In the genomic region with DNA sequence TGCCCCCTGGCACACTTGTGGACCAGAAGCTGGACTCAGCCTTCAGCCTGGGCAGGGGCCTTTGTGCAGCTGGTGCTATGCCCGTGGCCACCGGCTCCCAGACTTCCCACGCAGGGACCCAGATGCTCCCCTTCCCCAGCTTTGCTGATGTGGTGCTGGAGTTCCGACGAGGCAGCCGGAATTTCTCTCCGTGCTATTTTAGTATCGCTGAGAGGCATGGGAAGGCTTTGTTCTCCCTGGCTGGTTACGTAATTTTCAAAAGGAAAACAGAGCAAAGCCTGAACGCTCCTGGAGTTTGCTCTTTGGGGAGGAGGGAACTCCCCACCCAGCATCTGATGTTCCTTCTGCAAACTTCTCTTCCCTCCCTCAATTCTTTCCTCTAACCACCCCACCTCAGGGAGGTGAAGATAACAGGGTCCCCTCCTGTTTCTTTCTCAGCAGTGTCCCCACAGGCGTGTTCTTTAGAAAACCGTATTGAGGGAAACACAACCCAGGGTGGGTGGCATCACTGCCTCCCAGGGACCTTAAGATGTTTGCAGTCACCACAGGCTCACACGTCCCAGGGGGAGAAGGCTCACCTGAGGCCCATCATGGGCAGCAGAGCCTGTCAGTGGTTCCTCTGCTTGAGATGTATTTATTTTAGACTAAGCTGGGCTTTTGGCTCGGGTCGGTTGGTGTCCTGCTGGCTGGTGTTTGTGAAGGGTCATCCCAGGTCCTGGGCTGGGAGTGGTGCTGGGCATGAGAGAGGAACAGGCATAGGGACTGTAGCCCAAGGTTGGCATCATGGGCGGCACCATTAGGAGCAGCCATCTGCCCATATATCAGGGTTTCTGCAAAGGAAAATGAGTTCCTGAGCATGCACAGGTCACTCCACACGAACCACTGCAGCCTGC, we compare ENCODE assay signal across 18 cellular contexts.
A peak's percentile ranks its signal among the peaks of the same experiment; 100 is the strongest.
DNase-seq lines count a peak whose midpoint lies in the region; ATAC-seq and TF ChIP-seq lines count a peak whose summit lies in the region.
"Had no signal": no experiment of that assay in that cellular context is flagged by ENCODE, and none has a peak within 500 bp of the region (broad histone marks: within the 10 kb centered on the region; RNA-seq: fewer than 3 reads in every experiment).

No MANE protein-coding gene starts in this region.

- H3K36me3 ChIP-seq in thoracic aorta, result no peaks in the 10 kb centered on the region
- H3K36me3 ChIP-seq in OCI-LY7 (ENCODE audit: insufficient read depth, low read length), result no peaks in the 10 kb centered on the region
- no peaks in the 10 kb centered on the region for H3K36me3 ChIP-seq in Peyer's patch
- H3K36me3 ChIP-seq: adrenal gland, BE2C had no signal

- no peaks in the 10 kb centered on the region for H3K36me3 Mint-ChIP-seq in osteocyte (ENCODE audit: unreplicated experiment)
- H3K36me3 Mint-ChIP-seq: immature natural killer cell; naive thymus-derived CD8-positive, alpha-beta T cell had no signal

- intact Hi-C loops in left ventricle myocardium superior (cut with micrococcal nuclease), result no loop called here
- intact Hi-C loops in OCI-LY7 (cut with micrococcal nuclease; ENCODE audit: unreplicated experiment), result no loop called here

- H3K4me3 ChIP-seq in thoracic aorta (peak overlapping the region; percentile 41), OCI-LY7 (ENCODE audit: low read depth, low read length, poor library complexity, severe bottlenecking) (no peak overlapping the region), Peyer's patch (no peak overlapping the region)
- H3K4me3 ChIP-seq: adrenal gland had no signal

- H3K4me2 ChIP-seq in OCI-LY7 (ENCODE audit: low read length), result no peak overlapping the region

- H3K9me3 ChIP-seq in thoracic aorta (no peaks in the 10 kb centered on the region), OCI-LY7 (ENCODE audit: low read length) (no peaks in the 10 kb centered on the region), Peyer's patch (no peaks in the 10 kb centered on the region)
- H3K9me3 ChIP-seq: adrenal gland, BE2C had no signal

- BruUV-seq in OCI-LY7 (replicated peaks; lab: Mats Ljungman, UMichigan), result no TSS peak

- H3K27ac ChIP-seq in thoracic aorta, result peak overlapping the region; percentile 79 to 90
- H3K27ac ChIP-seq in OCI-LY7 (ENCODE audit: low read depth, low read length, poor library complexity, severe bottlenecking), result no peak overlapping the region
- H3K27ac ChIP-seq in Peyer's patch, result peak overlapping the region in 2 of 4 donors; percentile 25 to 75

- no peaks in the 10 kb centered on the region for H3K9me2 ChIP-seq in OCI-LY7 (ENCODE audit: insufficient read depth, low read length)

- no peak overlapping the region for H3K4me3 Mint-ChIP-seq in osteocyte (ENCODE audit: unreplicated experiment)
- H3K4me3 Mint-ChIP-seq: activated CD4-positive, alpha-beta T cell treated with anti-CD3 and anti-CD28 coated beads, Interleukin-2, amount 10 ng/mL, durations not matched to agents 7 days and 5 days; activated T-cell treated with anti-CD3 and anti-CD28 coated beads, Interleukin-2, amount 50 U/mL, for 72 hours; immature natural killer cell; naive thymus-derived CD8-positive, alpha-beta T cell had no signal

- ATAC-seq in left ventricle myocardium superior, result peak; percentile 62
- peak; percentile 69 for ATAC-seq in thoracic aorta (ENCODE audit: insufficient number of reproducible peaks, low FRiP score, low read depth)
- ATAC-seq: activated T-cell treated with anti-CD3 and anti-CD28 coated beads, Interleukin-2, amount 50 U/mL, for 72 hours; naive thymus-derived CD8-positive, alpha-beta T cell had no signal

- no peak overlapping the region for H3K27ac Mint-ChIP-seq in osteocyte (ENCODE audit: unreplicated experiment)
- H3K27ac Mint-ChIP-seq: activated CD4-positive, alpha-beta T cell treated with anti-CD3 and anti-CD28 coated beads, Interleukin-2, amount 10 ng/mL, durations not matched to agents 7 days and 5 days; activated T-cell treated with anti-CD3 and anti-CD28 coated beads, Interleukin-2, amount 50 U/mL, for 72 hours; immature natural killer cell had no signal

- TF ChIP-seq POLR2A in Peyer's patch (IDR thresholded peaks at IDR 0.05), result no peak

- H3K4me1 Mint-ChIP-seq in osteocyte (ENCODE audit: unreplicated experiment), result no peaks in the 10 kb centered on the region
- H3K4me1 Mint-ChIP-seq: activated CD4-positive, alpha-beta T cell treated with anti-CD3 and anti-CD28 coated beads, Interleukin-2, amount 10 ng/mL, durations not matched to agents 7 days and 5 days; immature natural killer cell; naive thymus-derived CD8-positive, alpha-beta T cell had no signal

- no peaks in the 10 kb centered on the region for H3K79me2 ChIP-seq in OCI-LY7 (ENCODE audit: insufficient read depth, low read depth, low read length)

- H3K4me1 ChIP-seq in thoracic aorta (ENCODE audit: control insufficient read depth in 1 of 2, low read depth in 2 of 2) (peaks cover 21 to 84% of the 10 kb centered on the region in 2 donors), OCI-LY7 (ENCODE audit: insufficient read depth, low read length, poor library complexity, severe bottlenecking) (no peaks in the 10 kb centered on the region), Peyer's patch (peaks cover 0 to 11% (median 0%) of the 10 kb centered on the region in 4 donors)
- H3K4me1 ChIP-seq: BE2C had no signal

- no peaks in the 10 kb centered on the region for H3K27me3 Mint-ChIP-seq in osteocyte (ENCODE audit: unreplicated experiment)
- H3K27me3 Mint-ChIP-seq: activated CD4-positive, alpha-beta T cell treated with anti-CD3 and anti-CD28 coated beads, Interleukin-2, amount 10 ng/mL, durations not matched to agents 7 days and 5 days had no signal

- H2AFZ ChIP-seq in OCI-LY7 (ENCODE audit: low read length), result no peak overlapping the region

- H3K27me3 ChIP-seq in thoracic aorta (replicated peaks; ENCODE audit: insufficient read depth), result no peaks in the 10 kb centered on the region
- H3K27me3 ChIP-seq in Peyer's patch, result no peaks in the 10 kb centered on the region
- H3K27me3 ChIP-seq: adrenal gland, BE2C had no signal

- H3K9me3 Mint-ChIP-seq in osteocyte (ENCODE audit: unreplicated experiment), result peaks cover 18% of the 10 kb centered on the region
- H3K9me3 Mint-ChIP-seq: activated CD4-positive, alpha-beta T cell treated with anti-CD3 and anti-CD28 coated beads, Interleukin-2, amount 10 ng/mL, durations not matched to agents 7 days and 5 days; immature natural killer cell had no signal

- POLR2A ChIA-PET in OCI-LY7 (lab: Charles Lee), result no interaction called here

- CTCF ChIA-PET in OCI-LY7 (lab: Charles Lee; ENCODE audit: unreplicated experiment), result no interaction called here

- H4K20me1 ChIP-seq in OCI-LY7 (ENCODE audit: insufficient read depth, low read length), result no peaks in the 10 kb centered on the region

- TF ChIP-seq CTCF in thoracic aorta (IDR thresholded peaks at IDR 0.05), result no peak
- TF ChIP-seq CTCF in GM20000 (IDR thresholded peaks at IDR 0.05; ENCODE audit: extremely low read depth, missing control alignments), result no peak
- TF ChIP-seq CTCF in osteocyte (IDR thresholded peaks at IDR 0.05), result no peak
- TF ChIP-seq CTCF in OCI-LY7 (conservative IDR thresholded peaks at IDR 0.05; ENCODE audit: low read length), result no peak
- TF ChIP-seq CTCF in Peyer's patch (IDR thresholded peaks at IDR 0.05), result no peak

- DNase-seq in cerebellar cortex (ENCODE audit: low spot score) (peak; percentile 98), left ventricle myocardium superior (peak; percentile 66), nucleus accumbens (lab: John Stamatoyannopoulos, UW) (peak in 37 of 56 donors; percentile 10 to 78 (median 39)), thoracic aorta (ENCODE audit: low spot score) (no peak), GM20000 (ENCODE audit: low spot score) (no peak), osteocyte (ENCODE audit: extremely low spot score, unreplicated experiment) (no peak), OCI-LY7 (ENCODE audit: low spot score) (no peak), Peyer's patch (no peak)
- DNase-seq: activated CD4-positive, alpha-beta T cell treated with anti-CD3 and anti-CD28 coated beads, Interleukin-2, amount 10 ng/mL, durations not matched to agents 7 days and 5 days; activated T-cell treated with anti-CD3 and anti-CD28 coated beads, Interleukin-2, amount 50 U/mL, for 72 hours; adrenal gland; BE2C; DMS79; immature natural killer cell; IMR-90; naive thymus-derived CD8-positive, alpha-beta T cell; NCI-H1105 treated with DMSO at 0.1 percent for 48 hours; NCI-H446 treated with DMSO at 0.1 percent for 48 hours had no signal

Comparison
In these comparisons a context has a peak if more than half of its experiments do, and no peak if none do; other contexts are left out.
1. DNase-seq: peak in cerebellar cortex (single experiment), left ventricle myocardium superior (single experiment) and nucleus accumbens (37 of 56); none in thoracic aorta (single experiment), GM20000 (single experiment), osteocyte (single experiment), OCI-LY7 (single experiment) and Peyer's patch (0 of 3).